2 cellular contexts compared by ENCODE assay signal in the genomic region with DNA sequence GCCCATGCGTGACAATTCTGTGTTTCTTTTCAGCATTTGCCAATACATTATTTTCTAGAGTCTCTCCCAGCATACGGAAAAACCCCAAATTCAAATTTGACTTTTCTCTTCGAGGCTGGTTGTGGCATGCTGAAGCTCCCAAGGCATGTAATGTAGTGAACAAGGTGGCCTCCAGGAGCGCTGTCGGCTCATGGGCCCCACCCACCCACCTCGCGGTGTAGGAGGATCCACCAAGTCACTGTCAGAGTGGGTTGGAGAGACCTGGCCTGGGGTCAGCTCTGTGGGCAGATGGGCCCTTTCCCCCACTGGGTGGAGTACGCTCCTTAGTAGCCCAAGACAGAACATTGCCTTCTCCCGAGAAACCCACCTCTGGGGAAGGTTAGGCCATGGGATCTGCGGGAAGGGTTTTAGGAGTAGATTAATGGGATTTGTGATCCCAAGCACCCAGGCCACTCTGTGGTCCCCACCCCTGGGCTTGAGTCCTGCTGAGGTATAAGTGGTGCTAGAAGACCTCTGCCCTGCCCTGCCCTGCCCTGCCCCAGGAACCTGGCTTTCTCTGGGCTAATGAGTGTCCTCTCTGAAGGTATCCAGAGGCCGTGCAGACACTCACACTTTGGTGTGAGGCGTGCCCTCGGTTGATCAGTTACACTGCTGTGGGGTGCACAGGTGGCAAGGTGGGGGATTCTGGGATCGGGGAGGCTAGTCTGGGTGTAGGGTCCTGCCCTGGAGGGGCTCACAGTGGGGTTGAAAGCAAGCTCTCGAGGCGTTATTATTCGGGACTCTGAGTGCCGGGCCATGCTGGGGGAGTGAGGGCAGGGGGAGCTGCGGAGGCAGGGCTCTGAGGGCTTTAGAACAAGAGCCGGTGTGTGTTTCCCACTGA.
A peak's percentile ranks its signal among the peaks of the same experiment; 100 is the strongest.
TF ChIP-seq lines count a peak whose summit lies in the region.

No MANE protein-coding gene starts in this region.

TF ChIP-seq in GM23338, 12 proteins besides CTCF, POLR2A, EP300 and RAD21 (continues in another document):
- TF ChIP-seq CREB1 (CRISPR knock-in tag; IDR thresholded peaks at IDR 0.05; ENCODE audit: low read depth) (no peak), EZH2 (IDR thresholded peaks at IDR 0.05; ENCODE audit: low read depth, unreplicated experiment) (no peak), STAT1 (IDR thresholded peaks at IDR 0.05; ENCODE audit: unreplicated experiment) (no peak), ZNF114 (CRISPR knock-in tag; IDR thresholded peaks at IDR 0.05) (no peak), ZNF331 (CRISPR knock-in tag; IDR thresholded peaks at IDR 0.05; ENCODE audit: low read depth) (no peak), NANOG (IDR thresholded peaks at IDR 0.05; ENCODE audit: borderline replicate concordance) (no peak), JUNB (IDR thresholded peaks at IDR 0.05; ENCODE audit: unreplicated experiment) (no peak), EZH2phosphoT487 (IDR thresholded peaks at IDR 0.05; ENCODE audit: unreplicated experiment) (no peak)
- TF ChIP-seq, protein P1, sequence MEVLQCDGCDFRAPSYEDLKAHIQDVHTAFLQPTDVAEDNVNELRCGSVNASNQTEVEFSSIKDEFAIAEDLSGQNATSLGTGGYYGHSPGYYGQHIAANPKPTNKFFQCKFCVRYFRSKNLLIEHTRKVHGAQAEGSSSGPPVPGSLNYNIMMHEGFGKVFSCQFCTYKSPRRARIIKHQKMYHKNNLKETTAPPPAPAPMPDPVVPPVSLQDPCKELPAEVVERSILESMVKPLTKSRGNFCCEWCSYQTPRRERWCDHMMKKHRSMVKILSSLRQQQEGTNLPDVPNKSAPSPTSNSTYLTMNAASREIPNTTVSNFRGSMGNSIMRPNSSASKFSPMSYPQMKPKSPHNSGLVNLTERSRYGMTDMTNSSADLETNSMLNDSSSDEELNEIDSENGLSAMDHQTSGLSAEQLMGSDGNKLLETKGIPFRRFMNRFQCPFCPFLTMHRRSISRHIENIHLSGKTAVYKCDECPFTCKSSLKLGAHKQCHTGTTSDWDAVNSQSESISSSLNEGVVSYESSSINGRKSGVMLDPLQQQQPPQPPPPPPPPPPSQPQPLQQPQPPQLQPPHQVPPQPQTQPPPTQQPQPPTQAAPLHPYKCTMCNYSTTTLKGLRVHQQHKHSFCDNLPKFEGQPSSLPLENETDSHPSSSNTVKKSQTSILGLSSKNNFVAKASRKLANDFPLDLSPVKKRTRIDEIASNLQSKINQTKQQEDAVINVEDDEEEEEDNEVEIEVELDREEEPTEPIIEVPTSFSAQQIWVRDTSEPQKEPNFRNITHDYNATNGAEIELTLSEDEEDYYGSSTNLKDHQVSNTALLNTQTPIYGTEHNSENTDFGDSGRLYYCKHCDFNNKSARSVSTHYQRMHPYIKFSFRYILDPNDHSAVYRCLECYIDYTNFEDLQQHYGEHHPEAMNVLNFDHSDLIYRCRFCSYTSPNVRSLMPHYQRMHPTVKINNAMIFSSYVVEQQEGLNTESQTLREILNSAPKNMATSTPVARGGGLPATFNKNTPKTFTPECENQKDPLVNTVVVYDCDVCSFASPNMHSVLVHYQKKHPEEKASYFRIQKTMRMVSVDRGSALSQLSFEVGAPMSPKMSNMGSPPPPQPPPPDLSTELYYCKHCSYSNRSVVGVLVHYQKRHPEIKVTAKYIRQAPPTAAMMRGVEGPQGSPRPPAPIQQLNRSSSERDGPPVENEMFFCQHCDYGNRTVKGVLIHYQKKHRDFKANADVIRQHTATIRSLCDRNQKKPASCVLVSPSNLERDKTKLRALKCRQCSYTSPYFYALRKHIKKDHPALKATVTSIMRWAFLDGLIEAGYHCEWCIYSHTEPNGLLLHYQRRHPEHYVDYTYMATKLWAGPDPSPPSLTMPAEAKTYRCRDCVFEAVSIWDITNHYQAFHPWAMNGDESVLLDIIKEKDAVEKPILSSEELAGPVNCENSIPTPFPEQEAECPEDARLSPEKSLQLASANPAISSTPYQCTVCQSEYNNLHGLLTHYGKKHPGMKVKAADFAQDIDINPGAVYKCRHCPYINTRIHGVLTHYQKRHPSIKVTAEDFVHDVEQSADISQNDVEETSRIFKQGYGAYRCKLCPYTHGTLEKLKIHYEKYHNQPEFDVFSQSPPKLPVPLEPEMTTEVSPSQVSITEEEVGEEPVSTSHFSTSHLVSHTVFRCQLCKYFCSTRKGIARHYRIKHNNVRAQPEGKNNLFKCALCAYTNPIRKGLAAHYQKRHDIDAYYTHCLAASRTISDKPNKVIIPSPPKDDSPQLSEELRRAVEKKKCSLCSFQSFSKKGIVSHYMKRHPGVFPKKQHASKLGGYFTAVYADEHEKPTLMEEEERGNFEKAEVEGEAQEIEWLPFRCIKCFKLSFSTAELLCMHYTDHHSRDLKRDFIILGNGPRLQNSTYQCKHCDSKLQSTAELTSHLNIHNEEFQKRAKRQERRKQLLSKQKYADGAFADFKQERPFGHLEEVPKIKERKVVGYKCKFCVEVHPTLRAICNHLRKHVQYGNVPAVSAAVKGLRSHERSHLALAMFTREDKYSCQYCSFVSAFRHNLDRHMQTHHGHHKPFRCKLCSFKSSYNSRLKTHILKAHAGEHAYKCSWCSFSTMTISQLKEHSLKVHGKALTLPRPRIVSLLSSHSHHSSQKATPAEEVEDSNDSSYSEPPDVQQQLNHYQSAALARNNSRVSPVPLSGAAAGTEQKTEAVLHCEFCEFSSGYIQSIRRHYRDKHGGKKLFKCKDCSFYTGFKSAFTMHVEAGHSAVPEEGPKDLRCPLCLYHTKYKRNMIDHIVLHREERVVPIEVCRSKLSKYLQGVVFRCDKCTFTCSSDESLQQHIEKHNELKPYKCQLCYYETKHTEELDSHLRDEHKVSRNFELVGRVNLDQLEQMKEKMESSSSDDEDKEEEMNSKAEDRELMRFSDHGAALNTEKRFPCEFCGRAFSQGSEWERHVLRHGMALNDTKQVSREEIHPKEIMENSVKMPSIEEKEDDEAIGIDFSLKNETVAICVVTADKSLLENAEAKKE (CRISPR knock-in tag; IDR thresholded peaks at IDR 0.05), result no peak
- TF ChIP-seq, protein P2, sequence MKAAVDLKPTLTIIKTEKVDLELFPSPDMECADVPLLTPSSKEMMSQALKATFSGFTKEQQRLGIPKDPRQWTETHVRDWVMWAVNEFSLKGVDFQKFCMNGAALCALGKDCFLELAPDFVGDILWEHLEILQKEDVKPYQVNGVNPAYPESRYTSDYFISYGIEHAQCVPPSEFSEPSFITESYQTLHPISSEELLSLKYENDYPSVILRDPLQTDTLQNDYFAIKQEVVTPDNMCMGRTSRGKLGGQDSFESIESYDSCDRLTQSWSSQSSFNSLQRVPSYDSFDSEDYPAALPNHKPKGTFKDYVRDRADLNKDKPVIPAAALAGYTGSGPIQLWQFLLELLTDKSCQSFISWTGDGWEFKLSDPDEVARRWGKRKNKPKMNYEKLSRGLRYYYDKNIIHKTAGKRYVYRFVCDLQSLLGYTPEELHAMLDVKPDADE (IDR thresholded peaks at IDR 0.05), result no peak

TF ChIP-seq in H1, 55 proteins besides CTCF, POLR2A, EP300 and RAD21:
- TF ChIP-seq HDAC2 (IDR thresholded peaks at IDR 0.05; ENCODE audit: borderline replicate concordance in 1 of 2, low read depth in 2 of 2, low read length in 2 of 2) (0 out of 4 replicates have a peak, but pooled peaks have one; percentile 37 to 57), POLR2AphosphoS5 (IDR thresholded peaks at IDR 0.05; ENCODE audit: low read depth, low read length) (no peak), TBP (IDR thresholded peaks at IDR 0.05; ENCODE audit: low read depth, low read length) (no peak), SP4 (IDR thresholded peaks at IDR 0.05; ENCODE audit: low read length) (no peak), SUZ12 (IDR thresholded peaks at IDR 0.05; ENCODE audit: low read length) (no peak), BCL11A (IDR thresholded peaks at IDR 0.05; ENCODE audit: low read depth in 2 of 2, low read length in 2 of 2) (no peak)
- TF ChIP-seq, protein P3, sequence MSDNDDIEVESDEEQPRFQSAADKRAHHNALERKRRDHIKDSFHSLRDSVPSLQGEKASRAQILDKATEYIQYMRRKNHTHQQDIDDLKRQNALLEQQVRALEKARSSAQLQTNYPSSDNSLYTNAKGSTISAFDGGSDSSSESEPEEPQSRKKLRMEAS (IDR thresholded peaks at IDR 0.05), result peak; percentile 61; the same call in 1 of the 2 replicates
- TF ChIP-seq, protein P4, sequence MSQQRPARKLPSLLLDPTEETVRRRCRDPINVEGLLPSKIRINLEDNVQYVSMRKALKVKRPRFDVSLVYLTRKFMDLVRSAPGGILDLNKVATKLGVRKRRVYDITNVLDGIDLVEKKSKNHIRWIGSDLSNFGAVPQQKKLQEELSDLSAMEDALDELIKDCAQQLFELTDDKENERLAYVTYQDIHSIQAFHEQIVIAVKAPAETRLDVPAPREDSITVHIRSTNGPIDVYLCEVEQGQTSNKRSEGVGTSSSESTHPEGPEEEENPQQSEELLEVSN (IDR thresholded peaks at IDR 0.05), result peak; percentile 33; the same call in 1 of the 2 replicates
